Comparison of ENCODE assay signal across 22 cellular contexts in the genomic region with DNA sequence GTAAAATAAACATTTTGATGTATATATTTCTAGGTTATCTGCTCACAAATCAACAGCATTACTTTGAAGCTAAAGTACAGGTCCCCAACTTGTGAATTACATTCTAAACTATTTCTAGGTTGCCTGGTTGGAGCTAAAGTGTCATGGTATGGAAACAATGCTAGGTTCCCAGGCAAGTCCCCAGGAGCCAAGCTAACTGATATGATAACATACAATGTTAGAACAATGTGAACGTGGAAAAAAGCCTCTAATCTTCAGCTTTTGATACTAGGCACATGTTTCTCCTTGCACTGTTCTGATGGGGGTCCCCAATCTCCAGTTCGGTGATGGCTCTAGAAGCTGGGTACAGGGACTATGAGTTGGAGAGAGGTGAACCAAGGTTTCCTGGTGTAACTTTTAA.
DNase-seq lines count a peak whose midpoint lies in the region; ATAC-seq and TF ChIP-seq lines count a peak whose summit lies in the region.
"Had no signal": no experiment of that assay in that cellular context is flagged by ENCODE, and none has a peak within 500 bp of the region (broad histone marks: within the 10 kb centered on the region; RNA-seq: fewer than 3 reads in every experiment).

No MANE protein-coding gene starts in this region.

- no peaks in the 10 kb centered on the region for H3K79me2 ChIP-seq in PC-3 (ENCODE audit: low read length)

- H3K4me3 ChIP-seq in heart left ventricle, result no peak overlapping the region
- H3K4me3 ChIP-seq in right atrium auricular region, result no peak overlapping the region
- no peak overlapping the region for H3K4me3 ChIP-seq in endodermal cell (ENCODE audit: low read length)
- peak overlapping the region; percentile 8 for H3K4me3 ChIP-seq in psoas muscle
- no peak overlapping the region for H3K4me3 ChIP-seq in aorta (ENCODE audit: low read length in 2 of 2)
- no peak overlapping the region for H3K4me3 ChIP-seq in PC-3 (ENCODE audit: low read length)

- BruUV-seq in PC-3 (replicated peaks; lab: Mats Ljungman, UMichigan), result no TSS peak

- peak overlapping the region; percentile 27 for H3K9ac ChIP-seq in endodermal cell (ENCODE audit: extremely low read depth, low read length, poor library complexity, severe bottlenecking)
- no peak overlapping the region for H3K9ac ChIP-seq in PC-3 (ENCODE audit: low read length)
- H3K9ac ChIP-seq: KMS-11, SK-N-SH had no signal

- no peak for ATAC-seq in heart left ventricle
- no peak for ATAC-seq in psoas muscle
- no peak for ATAC-seq in aorta (ENCODE audit: low FRiP score)
- no peak for ATAC-seq in PC-3
- no peak for ATAC-seq in GM18505 (IDR thresholded peaks at IDR 0.05; ENCODE audit: unreplicated experiment)
- ATAC-seq: Panc1 had no signal

- H2AFZ ChIP-seq in PC-3 (ENCODE audit: low read length), result no peak overlapping the region

- CTCF ChIA-PET in PC-3 (lab: Charles Lee), result no interaction called here

- H3K4me2 ChIP-seq in PC-3 (ENCODE audit: low read length), result no peak overlapping the region
- H3K4me2 ChIP-seq: KMS-11, SK-N-SH had no signal

- POLR2A ChIA-PET in PC-3 (lab: Charles Lee; ENCODE audit: unreplicated experiment), result no interaction called here

- TF ChIP-seq CTCF in heart left ventricle (IDR thresholded peaks at IDR 0.05) (no peak), right atrium auricular region (IDR thresholded peaks at IDR 0.05) (no peak), endodermal cell (conservative IDR thresholded peaks at IDR 0.05) (no peak), psoas muscle (IDR thresholded peaks at IDR 0.05) (no peak), PC-3 (conservative IDR thresholded peaks at IDR 0.05; ENCODE audit: low read depth, low read length) (no peak)

- no peaks in the 10 kb centered on the region for H3K27me3 Mint-ChIP-seq in endodermal cell (ENCODE audit: insufficient read depth)

- peak overlapping the region; percentile 92 for H3K27ac Mint-ChIP-seq in endodermal cell
- H3K27ac Mint-ChIP-seq: IgD-negative memory B cell had no signal

- H3K4me1 ChIP-seq in heart left ventricle, result peaks cover 0 to 36% (median 18%) of the 10 kb centered on the region in 12 donors
- peaks cover 0 to 12% of the 10 kb centered on the region in 2 donors for H3K4me1 ChIP-seq in right atrium auricular region
- peaks cover 21% of the 10 kb centered on the region for H3K4me1 ChIP-seq in endodermal cell (ENCODE audit: control insufficient read depth, insufficient read depth, low read length)
- peaks cover 28% of the 10 kb centered on the region for H3K4me1 ChIP-seq in psoas muscle
- peaks cover 7 to 14% of the 10 kb centered on the region in 2 donors for H3K4me1 ChIP-seq in aorta (ENCODE audit: control insufficient read depth in 1 of 2, insufficient read depth in 2 of 2, low read length in 2 of 2)
- no peaks in the 10 kb centered on the region for H3K4me1 ChIP-seq in PC-3 (ENCODE audit: insufficient read depth, low read length)

- intact Hi-C loops in heart left ventricle (cut with DNase I), result loop anchor here in 1 of 10 donors (10.0 kb wide), 1 partner anchor 152 kb away; a partner anchor contains a TSS
- intact Hi-C loops in psoas muscle (cut with DNase I), result no loop called here
- intact Hi-C loops in aorta (cut with DNase I), result loop anchor here in 1 of 2 donors (2.0 kb wide), 1 partner anchor 152 kb away; no protein-coding TSS in a partner anchor
- intact Hi-C loops in PC-3 (cut with micrococcal nuclease), result no loop called here

- no peak for TF ChIP-seq POLR2A in heart left ventricle (IDR thresholded peaks at IDR 0.05)
- no peak for TF ChIP-seq POLR2A in GM18505 (IDR thresholded peaks at IDR 0.05; ENCODE audit: borderline replicate concordance, extremely low read depth, insufficient read depth, insufficient read length)

- H3K9me3 Mint-ChIP-seq in endodermal cell, result peaks cover 2% of the 10 kb centered on the region
- H3K9me3 Mint-ChIP-seq: IgD-negative memory B cell had no signal

- H3K4me3 Mint-ChIP-seq in endodermal cell, result no peak overlapping the region
- H3K4me3 Mint-ChIP-seq: IgD-negative memory B cell had no signal

- H4K20me1 ChIP-seq in PC-3 (ENCODE audit: low read length), result no peaks in the 10 kb centered on the region

- H3F3A ChIP-seq in PC-3 (ENCODE audit: low read length, unreplicated experiment), result no peaks in the 10 kb centered on the region

- H3K27me3 ChIP-seq in heart left ventricle, result no peaks in the 10 kb centered on the region
- no peaks in the 10 kb centered on the region for H3K27me3 ChIP-seq in right atrium auricular region
- H3K27me3 ChIP-seq in endodermal cell (ENCODE audit: control insufficient read depth, insufficient read depth, low read length, poor library complexity, severe bottlenecking), result no peaks in the 10 kb centered on the region
- H3K27me3 ChIP-seq in psoas muscle (ENCODE audit: insufficient read depth in 3 of 3, low read length in 2 of 3), result no peaks in the 10 kb centered on the region
- no peaks in the 10 kb centered on the region for H3K27me3 ChIP-seq in aorta (ENCODE audit: control insufficient read depth in 1 of 2, insufficient read depth in 2 of 2, low read length in 1 of 2)
- peaks cover 26% of the 10 kb centered on the region for H3K27me3 ChIP-seq in PC-3 (ENCODE audit: low read length)

- H3K4me1 Mint-ChIP-seq in endodermal cell, result peaks cover 60% of the 10 kb centered on the region

- no peaks in the 10 kb centered on the region for H3K36me3 ChIP-seq in heart left ventricle
- no peaks in the 10 kb centered on the region for H3K36me3 ChIP-seq in right atrium auricular region
- no peaks in the 10 kb centered on the region for H3K36me3 ChIP-seq in endodermal cell (ENCODE audit: control insufficient read depth, insufficient read depth, low read length)
- H3K36me3 ChIP-seq in psoas muscle (ENCODE audit: insufficient read depth in 1 of 2, low read depth in 1 of 2), result no peaks in the 10 kb centered on the region
- no peaks in the 10 kb centered on the region for H3K36me3 ChIP-seq in aorta (ENCODE audit: control insufficient read depth in 1 of 2, insufficient read depth in 2 of 2, low read length in 1 of 2)
- no peaks in the 10 kb centered on the region for H3K36me3 ChIP-seq in PC-3 (ENCODE audit: low read depth, low read length)

- no peaks in the 10 kb centered on the region for H3K36me3 Mint-ChIP-seq in endodermal cell (ENCODE audit: low read depth)
- H3K36me3 Mint-ChIP-seq: IgD-negative memory B cell had no signal

- H3K27ac ChIP-seq in heart left ventricle, result peak overlapping the region in 9 of 12 donors; percentile 1 to 43 (median 20)
- H3K27ac ChIP-seq in right atrium auricular region, result no peak overlapping the region
- no peak overlapping the region for H3K27ac ChIP-seq in endodermal cell (ENCODE audit: low read depth, low read length)
- no peak overlapping the region for H3K27ac ChIP-seq in psoas muscle
- peak overlapping the region; percentile 68 to 93 for H3K27ac ChIP-seq in aorta (ENCODE audit: low read depth in 1 of 2, low read length in 2 of 2)
- H3K27ac ChIP-seq in PC-3 (ENCODE audit: low read length), result no peak overlapping the region
- H3K27ac ChIP-seq: HL-60, KMS-11, RWPE1 had no signal

- no peak for DNase-seq in heart left ventricle
- DNase-seq in right atrium auricular region (ENCODE audit: low spot score), result no peak
- DNase-seq in endodermal cell, result no peak
- no peak for DNase-seq in psoas muscle
- no peak for DNase-seq in aorta
- DNase-seq in PC-3, result no peak
- DNase-seq: Calu3, DMS153, MM.1S, NCI-H1417, NCI-H1694, NCI-H2029 treated with DMSO at 0.1 percent for 48 hours, NCI-H446 treated with DMSO at 0.1 percent for 48 hours, NCI-H526, SIG-M5, SK-N-SH had no signal

- no peaks in the 10 kb centered on the region for H3K9me3 ChIP-seq in heart left ventricle
- H3K9me3 ChIP-seq in right atrium auricular region, result no peaks in the 10 kb centered on the region
- no peaks in the 10 kb centered on the region for H3K9me3 ChIP-seq in endodermal cell (ENCODE audit: control insufficient read depth, low read length)
- H3K9me3 ChIP-seq in psoas muscle, result no peaks in the 10 kb centered on the region
- no peaks in the 10 kb centered on the region for H3K9me3 ChIP-seq in aorta (ENCODE audit: control insufficient read depth, low read length)
- no peaks in the 10 kb centered on the region for H3K9me3 ChIP-seq in PC-3 (ENCODE audit: low read length)
- H3K9me3 ChIP-seq: SK-N-SH had no signal

- H3K9me2 ChIP-seq in PC-3 (replicated peaks; ENCODE audit: low read length), result no peaks in the 10 kb centered on the region
- H3K9me2 ChIP-seq: SK-N-SH had no signal

- 46 to 59% (median 48%) methylated on average over 2 of the region's 2 CpGs for WGBS in heart left ventricle, 4 donors
- WGBS in endodermal cell (ENCODE audit: insufficient coverage in 1 of 2, insufficient read length in 1 of 2), 2 experiments, result 48% methylated on average over 2 of the region's 2 CpGs; no CpG with 5 or more reads in 1 of the 2 experiments
- 71 to 80% (median 73%) methylated on average over 2 of the region's 2 CpGs for WGBS in psoas muscle, 3 donors
- WGBS in aorta, 2 donors, result 42 to 57% methylated on average over 2 of the region's 2 CpGs

Comparison
In these comparisons a context has a peak if more than half of its experiments do, and no peak if none do; other contexts are left out.
1. H3K27ac ChIP-seq: peak in heart left ventricle (9 of 12) and aorta (2 of 2); none in right atrium auricular region (0 of 2), endodermal cell (single experiment), psoas muscle (single experiment) and PC-3 (single experiment).